12 cellular contexts compared by ENCODE assay signal in genomic region chr2:46917628-46918027, GRCh38. TPM values are rescaled to one million over a fixed set of nuclear protein-coding genes. Genes with fewer than 3 reads are reported as not detected.
DNase-seq lines count a peak whose midpoint lies in the region; ATAC-seq, FAIRE-seq and TF ChIP-seq lines count a peak whose summit lies in the region.
"Had no signal": no experiment of that assay in that cellular context is flagged by ENCODE, and none has a peak within 500 bp of the region (broad histone marks: within the 10 kb centered on the region; RNA-seq: fewer than 3 reads in every experiment).

No MANE protein-coding gene starts in this region.

- intact Hi-C loops in CD8-positive, alpha-beta T cell (cut with DNase I, micrococcal nuclease): loop anchor here (2.0 to 5.0 kb wide), 8 partner anchors 13 to 1265 kb away; partner anchors contain the start of genes MSH2 (in 2 of the 2), FBXO11 (in 1 of the 2), MSH6 (in 1 of the 2) and PRKCE (in 1 of the 2)
- intact Hi-C loops in posterior vena cava (cut with DNase I): loop anchor here in 1 of 2 donors (10.0 kb wide), 1 partner anchor 407 kb away; no protein-coding TSS in a partner anchor

- H3K36me3 Mint-ChIP-seq in CD8-positive, alpha-beta T cell: peaks cover 11% of the 10 kb centered on the region
- H3K36me3 Mint-ChIP-seq in H9 (ENCODE audit: insufficient read depth in 1 of 3, low read depth in 3 of 3) (peaks cover 3 to 7% (median 6%) of the 10 kb centered on the region in 3 experiments; a peak in 6 of 7 replicates), T-helper 17 cell (ENCODE audit: low read depth) (peaks cover 5% of the 10 kb centered on the region)

- no peak overlapping the region for H2BK20ac ChIP-seq in H9 (ENCODE audit: low read depth, low read length, poor library complexity, severe bottlenecking)

- no peak overlapping the region for H3K9ac ChIP-seq in H9 (ENCODE audit: extremely low read depth, insufficient read length, low read length)
- H3K9ac ChIP-seq in mesenchymal stem cell (ENCODE audit: low read length): peak overlapping the region; percentile 97

- H3K9me3 ChIP-seq in CD8-positive, alpha-beta T cell (ENCODE audit: low read length): no peaks in the 10 kb centered on the region
- no peaks in the 10 kb centered on the region for H3K9me3 ChIP-seq in H9 (ENCODE audit: control insufficient read depth, low read depth, low read length)
- no peaks in the 10 kb centered on the region for H3K9me3 ChIP-seq in T-helper 17 cell (ENCODE audit: control insufficient read depth, low read length, poor library complexity, severe bottlenecking)
- H3K9me3 ChIP-seq in mesenchymal stem cell (ENCODE audit: control insufficient read depth, low read length): no peaks in the 10 kb centered on the region

- no peak overlapping the region for H2BK120ac ChIP-seq in H9 (ENCODE audit: low read depth, low read length, poor library complexity, severe bottlenecking)
- H2BK120ac ChIP-seq in mesenchymal stem cell (ENCODE audit: low read depth, low read length): no peak overlapping the region

- peaks cover 2% of the 10 kb centered on the region for H3K79me1 ChIP-seq in H9 (ENCODE audit: insufficient read depth, low read depth, low read length, poor library complexity, severe bottlenecking)
- H3K79me1 ChIP-seq in mesenchymal stem cell (replicated peaks; ENCODE audit: low read length, poor library complexity, severe bottlenecking): peaks cover 13% of the 10 kb centered on the region

- H4K91ac ChIP-seq in H9 (ENCODE audit: insufficient read length, low read depth, low read length): no peak overlapping the region
- no peak overlapping the region for H4K91ac ChIP-seq in mesenchymal stem cell (ENCODE audit: low read length)

- H3K23me2 ChIP-seq in H9 (ENCODE audit: insufficient read length, low read depth, low read length, poor library complexity, severe bottlenecking): peaks cover 7% of the 10 kb centered on the region

- no peak overlapping the region for H3T11ph ChIP-seq in H9 (ENCODE audit: low read length)

- H4K5ac ChIP-seq in H9 (ENCODE audit: insufficient read length, low read depth, low read length): no peak overlapping the region

- H3K27ac Mint-ChIP-seq in CD8-positive, alpha-beta T cell: peak overlapping the region; percentile 17
- H3K27ac Mint-ChIP-seq in H9 (no peak overlapping the region), T-helper 17 cell (peak overlapping the region; percentile 92)

- FAIRE-seq in D721Med (lab: Jason Lieb, UNC): no peak
- FAIRE-seq: GM18507 had no signal

- no peaks in the 10 kb centered on the region for H3K27me3 ChIP-seq in CD8-positive, alpha-beta T cell (ENCODE audit: insufficient read depth, low read length)
- H3K27me3 ChIP-seq in H9 (ENCODE audit: insufficient read depth, low read length) (no peaks in the 10 kb centered on the region), mesenchymal stem cell (ENCODE audit: control insufficient read depth in 1 of 2, insufficient read depth in 1 of 2, low read length in 2 of 2) (no peaks in the 10 kb centered on the region)
- H3K27me3 ChIP-seq: cardiac muscle cell had no signal

- no peak overlapping the region for H2AFZ ChIP-seq in H9 (ENCODE audit: low read length)
- no peak overlapping the region for H2AFZ ChIP-seq in mesenchymal stem cell (ENCODE audit: low read depth, low read length)

- H3K14ac ChIP-seq in H9 (ENCODE audit: insufficient read depth, low read length) (no peak overlapping the region), mesenchymal stem cell (ENCODE audit: low read length in 2 of 2) (no peak overlapping the region)

- no peak overlapping the region for H3K56ac ChIP-seq in H9 (ENCODE audit: insufficient read length, low read depth, low read length)

- peaks cover 66% of the 10 kb centered on the region for H3K4me1 Mint-ChIP-seq in CD8-positive, alpha-beta T cell (ENCODE audit: low read depth)
- H3K4me1 Mint-ChIP-seq in H9: peaks cover 21 to 23% of the 10 kb centered on the region in 2 experiments
- H3K4me1 Mint-ChIP-seq in T-helper 17 cell: peaks cover 45% of the 10 kb centered on the region

- no peaks in the 10 kb centered on the region for H3K9me3 Mint-ChIP-seq in CD8-positive, alpha-beta T cell
- H3K9me3 Mint-ChIP-seq in H9: no peaks in the 10 kb centered on the region

- H3K79me2 ChIP-seq in H9 (ENCODE audit: insufficient read depth, low read length): peaks cover 8% of the 10 kb centered on the region; the same call in 1 of the 2 replicates

- H3K18ac ChIP-seq in H9 (ENCODE audit: insufficient read length, low read depth, low read length) (no peak overlapping the region), mesenchymal stem cell (ENCODE audit: low read depth in 1 of 2, low read length in 2 of 2) (no peak overlapping the region)

- no peaks in the 10 kb centered on the region for H3K27me3 Mint-ChIP-seq in CD8-positive, alpha-beta T cell (ENCODE audit: low read depth)
- H3K27me3 Mint-ChIP-seq in H9 (ENCODE audit: low read depth) (no peaks in the 10 kb centered on the region; the same call in 1 of the 2 replicates), T-helper 17 cell (no peaks in the 10 kb centered on the region)

- H3K4me2 ChIP-seq in H9 (ENCODE audit: insufficient read depth, insufficient read length, low read length): no peak overlapping the region
- no peak overlapping the region for H3K4me2 ChIP-seq in mesenchymal stem cell (ENCODE audit: low read length, poor library complexity, severe bottlenecking)

- no peak for TF ChIP-seq CTCF in CD8-positive, alpha-beta T cell (IDR thresholded peaks at IDR 0.05)
- no peak for TF ChIP-seq CTCF in H9 (conservative IDR thresholded peaks at IDR 0.05)
- no peak for TF ChIP-seq CTCF in D721Med (IDR thresholded peaks at IDR 0.05; ENCODE audit: insufficient read depth, missing control alignments)

- no peak overlapping the region for H2BK12ac ChIP-seq in H9 (ENCODE audit: insufficient read length, low read depth, low read length)
- no peak overlapping the region for H2BK12ac ChIP-seq in mesenchymal stem cell (ENCODE audit: low read length in 2 of 2)

- H3K23ac ChIP-seq in H9 (ENCODE audit: insufficient read length, low read depth, low read length) (no peak overlapping the region), mesenchymal stem cell (ENCODE audit: low read length in 2 of 2) (no peak overlapping the region)

- H2BK5ac ChIP-seq in H9 (ENCODE audit: insufficient read length, low read length) (no peak overlapping the region), mesenchymal stem cell (ENCODE audit: low read depth, low read length, poor library complexity, severe bottlenecking) (no peak overlapping the region)

- H2AK5ac ChIP-seq in H9 (ENCODE audit: insufficient read length, low read length) (no peak overlapping the region), mesenchymal stem cell (ENCODE audit: low read length, severe bottlenecking) (no peak overlapping the region)

- H3K36me3 ChIP-seq in CD8-positive, alpha-beta T cell (ENCODE audit: insufficient read depth, low read length): no peaks in the 10 kb centered on the region
- peaks cover 3 to 4% of the 10 kb centered on the region in 2 experiments for H3K36me3 ChIP-seq in mesenchymal stem cell (ENCODE audit: control insufficient read depth in 1 of 2, insufficient read depth in 2 of 2, low read depth in 1 of 2, low read length in 2 of 2)
- H3K36me3 ChIP-seq: cardiac muscle cell had no signal

- H4K20me1 ChIP-seq in H9 (ENCODE audit: control insufficient read depth, insufficient read depth, insufficient read length): no peaks in the 10 kb centered on the region

- no peak for DNase-seq in CD8-positive, alpha-beta T cell
- DNase-seq in H9: no peak
- DNase-seq in T-helper 17 cell: no peak
- DNase-seq in mesenchymal stem cell: no peak
- no peak for DNase-seq in posterior vena cava (ENCODE audit: low spot score)
- DNase-seq in D721Med (ENCODE audit: insufficient read length, low spot score): no peak
- no peak for DNase-seq in NCI-H2081 (lab: John Stamatoyannopoulos, UW)
- DNase-seq: DMS153, NCI-H2029 had no signal

- no peak overlapping the region for H3K27ac ChIP-seq in CD8-positive, alpha-beta T cell (ENCODE audit: low read depth, low read length)
- H3K27ac ChIP-seq in H9 (ENCODE audit: insufficient read length, low read depth, low read length): no peak overlapping the region
- H3K27ac ChIP-seq in mesenchymal stem cell (ENCODE audit: low read length, poor library complexity, severe bottlenecking): no peak overlapping the region
- H3K27ac ChIP-seq: cardiac muscle cell had no signal

- CTCF ChIA-PET in CD8-positive, alpha-beta T cell (lab: Charles Lee): interaction anchor here (1.0 to 2.5 kb wide), 6 partner anchors 11 to 406 kb away, joined by 3 to 35 read pairs (median 4); no protein-coding TSS in a partner anchor

- no peak for ATAC-seq in CD8-positive, alpha-beta T cell
- ATAC-seq in T-helper 17 cell: no peak
- no peak for ATAC-seq in GM21515 (IDR thresholded peaks at IDR 0.05; ENCODE audit: unreplicated experiment)

- POLR2A ChIA-PET in CD8-positive, alpha-beta T cell (lab: Charles Lee): no interaction called here

- H3K4me1 ChIP-seq in CD8-positive, alpha-beta T cell (ENCODE audit: insufficient read depth, low read length): peaks cover 52% of the 10 kb centered on the region
- H3K4me1 ChIP-seq in H9 (ENCODE audit: insufficient read depth, low read length): no peaks in the 10 kb centered on the region
- peaks cover 12% of the 10 kb centered on the region for H3K4me1 ChIP-seq in mesenchymal stem cell (ENCODE audit: control insufficient read depth, insufficient read depth, low read depth, low read length)

- H3K4me3 Mint-ChIP-seq in CD8-positive, alpha-beta T cell: peak overlapping the region; percentile 89
- peak overlapping the region; percentile 90 to 94 for H3K4me3 Mint-ChIP-seq in H9
- H3K4me3 Mint-ChIP-seq in T-helper 17 cell: peak overlapping the region; percentile 99

- H3K4ac ChIP-seq in H9 (ENCODE audit: low read depth, low read length): no peak overlapping the region
- H3K4ac ChIP-seq in mesenchymal stem cell (ENCODE audit: low read depth in 1 of 2, low read length in 2 of 2): no peak overlapping the region

- H4K8ac ChIP-seq in H9 (replicated peaks; ENCODE audit: insufficient read length, low read depth, low read length) (no peak overlapping the region), mesenchymal stem cell (ENCODE audit: low read length) (no peak overlapping the region)

- H2BK15ac ChIP-seq in H9 (ENCODE audit: low read depth, low read length) (no peak overlapping the region), mesenchymal stem cell (ENCODE audit: low read depth, poor library complexity, severe bottlenecking) (no peak overlapping the region)

- no peak overlapping the region for H3K4me3 ChIP-seq in CD8-positive, alpha-beta T cell (ENCODE audit: low read depth, low read length)
- peak overlapping the region in 1 of 2 experiments; percentile 87 for H3K4me3 ChIP-seq in mesenchymal stem cell (ENCODE audit: insufficient read depth in 1 of 2, low read depth in 1 of 2, low read length in 2 of 2)

RNA-seq across cellular contexts. Expression of gene MCFD2, which starts 2.0 kb away (rescaled TPM):
- 10 to 100 TPM; 35.5 to 40.3 TPM for total RNA-seq in CD8-positive, alpha-beta T cell
- total RNA-seq in H9 (2021) (64.6 and 64.7 TPM in 2 replicates), T-helper 17 cell (10 to 100 TPM; 29.0 to 41.9 TPM), posterior vena cava (100 to 1,000 TPM; 111 to 137 TPM)
- polyA plus RNA-seq in mesenchymal stem cell (2013, experiment 1 of 2): 212 TPM
- polyA plus RNA-seq in mesenchymal stem cell (2013, experiment 2 of 2): 217 TPM

RNA-seq across cellular contexts. Expression of gene TTC7A, which starts 23.4 kb away (rescaled TPM):
- 10 to 100 TPM; 53.7 to 53.8 TPM for total RNA-seq in CD8-positive, alpha-beta T cell
- total RNA-seq in H9 (2021) (9.6 and 10.5 TPM in 2 replicates), T-helper 17 cell (10 to 100 TPM; 56.3 to 63.0 TPM), posterior vena cava (10 to 100 TPM; 23.1 to 32.7 TPM)
- 9.8 TPM for polyA plus RNA-seq in mesenchymal stem cell (2013, experiment 1 of 2)
- polyA plus RNA-seq in mesenchymal stem cell (2013, experiment 2 of 2): 9.3 TPM

Comparison
In these comparisons a context has a peak if more than half of its experiments do, and no peak if none do; other contexts are left out.
1. H3K27ac Mint-ChIP-seq: peak in CD8-positive, alpha-beta T cell (single experiment) and T-helper 17 cell (single experiment); none in H9 (0 of 3).
2. Peak in every context shown above with its lines, with median percentiles within 50 percentile points of each other: H3K4me3 Mint-ChIP-seq.